29 cellular contexts compared by ENCODE assay signal in the genomic region with DNA sequence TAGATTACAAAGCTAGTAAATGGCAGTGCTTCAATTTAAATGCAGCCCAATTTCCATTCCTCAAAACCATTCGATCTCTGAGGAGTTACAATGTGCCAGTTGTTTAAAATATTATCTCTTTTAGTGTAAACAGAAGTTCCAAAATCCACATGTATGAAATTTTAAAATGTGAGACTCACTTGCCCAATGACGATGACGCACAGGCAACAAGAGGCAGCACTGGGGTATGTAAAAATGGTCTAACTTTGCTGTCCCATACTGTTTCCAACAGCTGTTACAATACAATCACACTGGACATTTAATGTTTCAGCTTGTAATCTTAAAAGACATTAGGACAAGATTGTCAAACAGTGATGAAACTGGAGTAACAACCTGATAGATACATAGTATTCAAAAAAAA.
"Had no signal": no experiment of that assay in that cellular context is flagged by ENCODE, and none has a peak within 500 bp of the region (broad histone marks: within the 10 kb centered on the region; RNA-seq: fewer than 3 reads in every experiment).

No MANE protein-coding gene starts in this region.

- H3K4me3 ChIP-seq: adrenal gland, body of pancreas, breast epithelium, SJCRH30, SK-N-MC had no signal

- H3K4me1 ChIP-seq: body of pancreas, breast epithelium had no signal

- H3K27ac ChIP-seq: adrenal gland, body of pancreas, breast epithelium, SJCRH30, SK-N-MC, WERI-Rb-1 had no signal

- H3K27me3 Mint-ChIP-seq: activated CD4-positive, alpha-beta T cell treated with anti-CD3 and anti-CD28 coated beads, Interleukin-2, amount 10 ng/mL, durations not matched to agents 24 days and 14 days; activated naive CD4-positive, alpha-beta T cell treated with anti-CD3 and anti-CD28 coated beads, Interleukin-2, amount 50 U/mL, for 24 hours; activated naive CD8-positive, alpha-beta T cell treated with anti-CD3 and anti-CD28 coated beads, Interleukin-2, amount 10 ng/mL, durations not matched to agents 7 days and 5 days; activated T-helper 17 cell treated with anti-CD3 and anti-CD28 coated beads, Interleukin-2, amount 50 U/mL, for 72 hours had no signal

- H3K27me3 ChIP-seq: adrenal gland, body of pancreas, breast epithelium, SJCRH30 had no signal

- H3K9me3 Mint-ChIP-seq: activated CD4-positive, alpha-beta T cell treated with anti-CD3 and anti-CD28 coated beads, Interleukin-2, amount 10 ng/mL, durations not matched to agents 24 days and 14 days; activated naive CD4-positive, alpha-beta T cell treated with anti-CD3 and anti-CD28 coated beads, Interleukin-2, amount 50 U/mL, for 24 hours; activated naive CD8-positive, alpha-beta T cell treated with anti-CD3 and anti-CD28 coated beads, Interleukin-2, amount 10 ng/mL, durations not matched to agents 7 days and 5 days; activated T-cell treated with anti-CD3 and anti-CD28 coated beads, Interleukin-2, amount 50 U/mL, for 72 hours; activated T-helper 17 cell treated with anti-CD3 and anti-CD28 coated beads, Interleukin-2, amount 50 U/mL, for 72 hours had no signal

- H3K36me3 ChIP-seq: breast epithelium had no signal

- DNase-seq: activated CD4-positive, alpha-beta T cell treated with anti-CD3 and anti-CD28 coated beads, Interleukin-2, amount 10 ng/mL, durations not matched to agents 24 days and 14 days; activated CD4-positive, alpha-beta T cell treated with anti-CD3 and anti-CD28 coated beads, Interleukin-2, amount 50 U/mL, for 4 hours; activated effector memory CD4-positive, alpha-beta T cell treated with anti-CD3 and anti-CD28 coated beads, Interleukin-2, amount 50 U/mL, for 16 hours; activated naive CD4-positive, alpha-beta T cell treated with Interleukin-2 at 50 U/mL for 16 hours; activated naive CD8-positive, alpha-beta T cell treated with anti-CD3 and anti-CD28 coated beads, Interleukin-2, amount 10 ng/mL, durations not matched to agents 7 days and 5 days; activated T-cell treated with anti-CD3 and anti-CD28 coated beads, Interleukin-2, amount 50 U/mL, for 1 hour; activated T-cell treated with anti-CD3 and anti-CD28 coated beads, Interleukin-2, amount 50 U/mL, for 72 hours; adrenal gland; body of pancreas; Kasumi-1; KG1; MM.1S; NCI-H1092; NCI-H1436 treated with DMSO at 0.1 percent for 48 hours; NCI-H1694 treated with DMSO at 0.1 percent for 48 hours; NCI-H2029; NCI-H510A; NCI-H526; NCI-H748 treated with DMSO at 0.1 percent for 48 hours; NK-92 treated with Interleukin-12 subunit alpha and Interleukin-12 subunit beta, amount 100 ng/mL, for 24 hours; PC-3; Right ventricle myocardium superior; SJCRH30; T1000; WERI-Rb-1 had no signal

- H3K27ac Mint-ChIP-seq: activated CD4-positive, alpha-beta T cell treated with anti-CD3 and anti-CD28 coated beads, Interleukin-2, amount 10 ng/mL, durations not matched to agents 24 days and 14 days; activated naive CD4-positive, alpha-beta T cell treated with anti-CD3 and anti-CD28 coated beads, Interleukin-2, amount 50 U/mL, for 24 hours; activated naive CD8-positive, alpha-beta T cell treated with anti-CD3 and anti-CD28 coated beads, Interleukin-2, amount 10 ng/mL, durations not matched to agents 7 days and 5 days; activated T-cell treated with anti-CD3 and anti-CD28 coated beads, Interleukin-2, amount 50 U/mL, for 72 hours; activated T-helper 17 cell treated with anti-CD3 and anti-CD28 coated beads, Interleukin-2, amount 50 U/mL, for 72 hours had no signal

- H3K9me3 ChIP-seq: adrenal gland, body of pancreas, breast epithelium, SJCRH30 had no signal

- ATAC-seq: activated T-cell treated with anti-CD3 and anti-CD28 coated beads, Interleukin-2, amount 50 U/mL, for 72 hours; activated T-helper 17 cell treated with anti-CD3 and anti-CD28 coated beads, Interleukin-2, amount 50 U/mL, for 72 hours; body of pancreas; PC-3 had no signal

- H3K4me3 Mint-ChIP-seq: activated CD4-positive, alpha-beta T cell treated with anti-CD3 and anti-CD28 coated beads, Interleukin-2, amount 10 ng/mL, durations not matched to agents 24 days and 14 days; activated naive CD4-positive, alpha-beta T cell treated with anti-CD3 and anti-CD28 coated beads, Interleukin-2, amount 50 U/mL, for 24 hours; activated naive CD8-positive, alpha-beta T cell treated with anti-CD3 and anti-CD28 coated beads, Interleukin-2, amount 10 ng/mL, durations not matched to agents 7 days and 5 days; activated T-cell treated with anti-CD3 and anti-CD28 coated beads, Interleukin-2, amount 50 U/mL, for 72 hours; activated T-helper 17 cell treated with anti-CD3 and anti-CD28 coated beads, Interleukin-2, amount 50 U/mL, for 72 hours had no signal
